26 cellular contexts compared by ENCODE assay signal in genomic region chr13:97826421-97826965, GRCh38.
"Had no signal": no experiment of that assay in that cellular context is flagged by ENCODE, and none has a peak within 500 bp of the region (broad histone marks: within the 10 kb centered on the region; RNA-seq: fewer than 3 reads in every experiment).

No MANE protein-coding gene starts in this region.

- H3K36me3 ChIP-seq: left lung, lower lobe of right lung, ovary, right atrium auricular region, right lobe of liver, tibial nerve, upper lobe of left lung, vagina had no signal

- H3K27ac Mint-ChIP-seq: mesothelial cell of epicardium; naive B cell; natural killer cell; stimulated activated memory B cell treated with anti-CD40 and anti-IgM and Interleukin-4, amounts not matched to agents 10 μg/mL and 1 μg/mL and 100 μg/mL, for 72 hours; stimulated activated naive CD8-positive, alpha-beta T cell treated with anti-CD3 and anti-CD28 coated beads, Interleukin-15, amount 100 ng/mL, for 72 hours had no signal

- H3K27me3 ChIP-seq: left lung, ovary, right atrium auricular region, right lobe of liver, tibial nerve, upper lobe of left lung, vagina had no signal

- H3K4me1 ChIP-seq: left lung, lower lobe of right lung, right atrium auricular region, right lobe of liver, tibial nerve, upper lobe of left lung, vagina had no signal

- DNase-seq: hippocampal formation; kidney; left colon; left lung; lower lobe of right lung; mammary epithelial cell; mesenchymal stem cell; naive B cell; natural killer cell; ovary; right lobe of liver; stimulated activated CD4-positive, alpha-beta T cell treated with anti-CD3 and anti-CD28 coated beads, Interleukin-1b, Interleukin-23, amount 100 ng/mL, for 48 hours; stimulated activated CD4-positive, alpha-beta T cell treated with anti-CD3 and anti-CD28 coated beads, Interleukin-2, amount 100 ng/mL, for 48 hours; stimulated activated CD4-positive, alpha-beta T cell treated with anti-CD3 and anti-CD28 coated beads, Interleukin-4, amount 100 ng/mL, for 4 hours; stimulated activated CD8-positive, alpha-beta memory T cell treated with anti-CD3 and anti-CD28 coated beads, Interleukin-4, amount 100 ng/mL, for 48 hours; stimulated activated naive CD4-positive, alpha-beta T cell treated with Interleukin-2 at 50 U/mL for 16 hours; stimulated activated naive CD8-positive, alpha-beta T cell treated with anti-CD3 and anti-CD28 coated beads, Interleukin-15, amount 100 ng/mL, for 72 hours; substantia nigra; upper lobe of left lung had no signal

- H3K4me3 Mint-ChIP-seq: mesothelial cell of epicardium; naive B cell; natural killer cell; stimulated activated memory B cell treated with anti-CD40 and anti-IgM and Interleukin-4, amounts not matched to agents 10 μg/mL and 1 μg/mL and 100 μg/mL, for 72 hours; stimulated activated naive CD8-positive, alpha-beta T cell treated with anti-CD3 and anti-CD28 coated beads, Interleukin-15, amount 100 ng/mL, for 72 hours had no signal

- H3K27ac ChIP-seq: left lung, lower lobe of right lung, ovary, right atrium auricular region, right lobe of liver, tibial nerve, upper lobe of left lung, vagina had no signal

- FAIRE-seq: kidney had no signal

- H3K9me3 ChIP-seq: left lung, lower lobe of right lung, ovary, right atrium auricular region, right lobe of liver, upper lobe of left lung, vagina had no signal

- H3K4me3 ChIP-seq: left lung, lower lobe of right lung, ovary, right atrium auricular region, right lobe of liver, smooth muscle cell, tibial nerve, upper lobe of left lung, vagina had no signal

- H3K4me2 ChIP-seq: smooth muscle cell had no signal

- H3K36me3 Mint-ChIP-seq: mesothelial cell of epicardium; naive B cell; natural killer cell; stimulated activated memory B cell treated with anti-CD40 and anti-IgM and Interleukin-4, amounts not matched to agents 10 μg/mL and 1 μg/mL and 100 μg/mL, for 72 hours had no signal

- ATAC-seq: left colon; left lung; lower lobe of right lung; natural killer cell; right lobe of liver; stimulated activated memory B cell treated with anti-CD40 and anti-IgM and Interleukin-4, amounts not matched to agents 10 μg/mL and 1 μg/mL and 100 μg/mL, for 72 hours; stimulated activated naive CD8-positive, alpha-beta T cell treated with anti-CD3 and anti-CD28 coated beads, Interleukin-15, amount 100 ng/mL, for 72 hours had no signal

- H3K27me3 Mint-ChIP-seq: progenitor cell of endocrine pancreas; stimulated activated memory B cell treated with anti-CD40 and anti-IgM and Interleukin-4, amounts not matched to agents 10 μg/mL and 1 μg/mL and 100 μg/mL, for 72 hours had no signal

- H3K4me1 Mint-ChIP-seq: mesothelial cell of epicardium; naive B cell; natural killer cell; stimulated activated memory B cell treated with anti-CD40 and anti-IgM and Interleukin-4, amounts not matched to agents 10 μg/mL and 1 μg/mL and 100 μg/mL, for 72 hours; stimulated activated naive CD8-positive, alpha-beta T cell treated with anti-CD3 and anti-CD28 coated beads, Interleukin-15, amount 100 ng/mL, for 72 hours had no signal
